8 cellular contexts compared by ENCODE assay signal in genomic region chr16:87297918-87298631, GRCh38. TPM values are rescaled to one million over a fixed set of nuclear protein-coding genes. Genes with fewer than 3 reads are reported as not detected.
DNase-seq lines count a peak whose midpoint lies in the region; ATAC-seq, FAIRE-seq and TF ChIP-seq lines count a peak whose summit lies in the region.

No MANE protein-coding gene starts in this region.

- no peak overlapping the region for H4K8ac ChIP-seq in H1 (ENCODE audit: extremely low read depth, insufficient read depth, low read length)

- no peak for TF ChIP-seq POLR2A in H1 (IDR thresholded peaks at IDR 0.05; ENCODE audit: control extremely low read depth in 1 of 2, low read depth in 2 of 2, low read length in 2 of 2)

- no peak overlapping the region for H2AK5ac ChIP-seq in H1 (ENCODE audit: low read depth, low read length)

- H3K79me2 ChIP-seq in H1 (ENCODE audit: control insufficient read depth in 1 of 2, insufficient read depth in 2 of 2, low read length in 2 of 2), result no peaks in the 10 kb centered on the region

- peaks cover 0 to 5% (median 2%) of the 10 kb centered on the region in 4 experiments; a peak in 3 of 7 replicates for H3K4me1 ChIP-seq in H1 (replicated peaks in 1 of 4; ENCODE audit: control insufficient read depth in 3 of 4, insufficient read depth in 4 of 4, low read length in 3 of 4)
- no peaks in the 10 kb centered on the region for H3K4me1 ChIP-seq in effector memory CD4-positive, alpha-beta T cell (ENCODE audit: control insufficient read depth, insufficient read depth, low read length, poor library complexity, severe bottlenecking)

- H2AFZ ChIP-seq in H1 (ENCODE audit: low read length), result no peak overlapping the region

- no peak overlapping the region for H3K18ac ChIP-seq in H1 (ENCODE audit: extremely low read depth, low read length)

- WGBS in H1 (ENCODE audit: extremely low coverage in 1 of 2, insufficient coverage in 1 of 2, insufficient read length in 1 of 2, insufficient replicate concordance in 2 of 2, low coverage in 1 of 2, low lambda C conversion rate in 2 of 2, missing lambda C conversion rate in 1 of 2), 2 experiments, result 75% methylated on average over 15 of the region's 15 CpGs; no CpG with 5 or more reads in 1 of the 2 experiments

- no peaks in the 10 kb centered on the region for H3K9me3 Mint-ChIP-seq in naive thymus-derived CD8-positive, alpha-beta T cell

- H3K4ac ChIP-seq in H1 (replicated peaks; ENCODE audit: insufficient read length, low read depth, low read length), result no peak overlapping the region

- H3K27me3 ChIP-seq in H1 (replicated peaks in 1 of 4; ENCODE audit: control insufficient read depth in 3 of 4, extremely low read depth in 1 of 4, insufficient read depth in 3 of 4, low read length in 3 of 4), result no peaks in the 10 kb centered on the region; a peak in 1 of 7 replicates
- H3K27me3 ChIP-seq in effector memory CD4-positive, alpha-beta T cell (replicated peaks; ENCODE audit: control insufficient read depth, insufficient read depth, low read length, poor library complexity, severe bottlenecking), result no peaks in the 10 kb centered on the region

- CTCF ChIA-PET in H1 (lab: Charles Lee; ENCODE audit: partially characterized antibody), result interaction anchor here (0.6 to 2.0 kb wide), 23 partner anchors 8 to 921 kb away, joined by 3 to 12 read pairs (median 3); no protein-coding TSS in a partner anchor

- H2BK12ac ChIP-seq in H1 (ENCODE audit: low read depth, low read length), result no peak overlapping the region; the same call in 1 of the 2 replicates

- peaks cover 0 to 2% of the 10 kb centered on the region in 2 experiments for H4K20me1 ChIP-seq in H1 (replicated peaks in 1 of 2; ENCODE audit: control insufficient read depth in 1 of 2, insufficient read depth in 2 of 2, low read length in 2 of 2)

- peak in 1 of 2 donors; percentile 49 for ATAC-seq in naive thymus-derived CD8-positive, alpha-beta T cell
- ATAC-seq in GM18517 (IDR thresholded peaks at IDR 0.05; ENCODE audit: unreplicated experiment), result no peak

- no peak overlapping the region for H3K4me3 ChIP-seq in H1 (ENCODE audit: extremely low read depth in 1 of 4, insufficient read depth in 2 of 4, low read depth in 3 of 4, low read length in 4 of 4)
- H3K4me3 ChIP-seq in effector memory CD4-positive, alpha-beta T cell (ENCODE audit: insufficient read depth, low read depth, low read length, poor library complexity, severe bottlenecking), result no peak overlapping the region

- H4K5ac ChIP-seq in H1 (ENCODE audit: insufficient read length, low read depth, low read length), result no peak overlapping the region

- H3K56ac ChIP-seq in H1 (replicated peaks; ENCODE audit: insufficient read length, low read depth, low read length), result no peak overlapping the region

- H3K9me3 ChIP-seq in H1 (ENCODE audit: insufficient read depth in 2 of 2, low read depth in 1 of 2, low read length in 1 of 2), result no peaks in the 10 kb centered on the region
- no peaks in the 10 kb centered on the region for H3K9me3 ChIP-seq in effector memory CD4-positive, alpha-beta T cell (ENCODE audit: control insufficient read depth, low read length)

- no peak overlapping the region for H4K91ac ChIP-seq in H1 (replicated peaks; ENCODE audit: insufficient read length, low read length)

- TF ChIP-seq RAD21 in H1 (IDR thresholded peaks at IDR 0.05 in 1 of 2, conservative IDR thresholded peaks at IDR 0.05 in 1 of 2; ENCODE audit: low read depth in 2 of 2, low read length in 2 of 2), result peak; percentile 55 to 69

- peaks cover 0 to 5% (median 3%) of the 10 kb centered on the region in 3 donors for H3K36me3 Mint-ChIP-seq in naive thymus-derived CD8-positive, alpha-beta T cell

- no peak overlapping the region for H2BK15ac ChIP-seq in H1 (ENCODE audit: low read length)

- peaks cover 3 to 12% (median 5%) of the 10 kb centered on the region in 4 donors for H3K4me1 Mint-ChIP-seq in naive thymus-derived CD8-positive, alpha-beta T cell

- peak; percentile 66 for FAIRE-seq in H1 (lab: Jason Lieb, UNC)

- H3K9ac ChIP-seq in H1 (replicated peaks in 1 of 4; ENCODE audit: extremely low read depth in 1 of 4, low read depth in 3 of 4, low read length in 3 of 4), result no peak overlapping the region

- H2BK5ac ChIP-seq in H1 (ENCODE audit: low read depth, low read length), result no peak overlapping the region

- no peak overlapping the region for H2BK20ac ChIP-seq in H1 (ENCODE audit: low read length)

- H3K27me3 Mint-ChIP-seq in naive thymus-derived CD8-positive, alpha-beta T cell, result no peaks in the 10 kb centered on the region

- no peak overlapping the region for H3K23ac ChIP-seq in H1 (ENCODE audit: insufficient read length)

- in situ Hi-C loops in ACHN (cut with HindIII; ENCODE audit: low pct_ligation_motif_present, low pct_unique_long_range_greater_than_20kb, low sequenced_read_pairs), result no loop called here

- no peak overlapping the region for H2BK120ac ChIP-seq in H1 (replicated peaks; ENCODE audit: low read depth, low read length)

- peak; percentile 77 for TF ChIP-seq CTCF in GM20000 (IDR thresholded peaks at IDR 0.05; ENCODE audit: extremely low read depth, missing control alignments)
- TF ChIP-seq CTCF in H1 (IDR thresholded peaks at IDR 0.05; ENCODE audit: control extremely low read depth in 1 of 3, insufficient read depth in 1 of 3, low read depth in 1 of 3, low read length in 3 of 3), result peak; percentile 57 to 91 (median 83)

- no peaks in the 10 kb centered on the region for H3K36me3 ChIP-seq in H1 (ENCODE audit: control insufficient read depth in 2 of 4, insufficient read depth in 4 of 4, low read length in 3 of 4)
- no peaks in the 10 kb centered on the region for H3K36me3 ChIP-seq in effector memory CD4-positive, alpha-beta T cell (ENCODE audit: control insufficient read depth, insufficient read depth, low read length)

- POLR2A ChIA-PET in H1 (lab: Charles Lee; ENCODE audit: partially characterized antibody), result no interaction called here
- POLR2A ChIA-PET in naive thymus-derived CD8-positive, alpha-beta T cell (lab: Charles Lee), result interaction anchor here (0.6 to 1.0 kb wide), 2 partner anchors 19 to 94 kb away, joined by 3 read pairs; partner anchors contain the start of genes C16orf95 and MAP1LC3B

- H3K79me1 ChIP-seq in H1 (ENCODE audit: low read depth, low read length), result no peaks in the 10 kb centered on the region

- no peak overlapping the region for H3K4me3 Mint-ChIP-seq in naive thymus-derived CD8-positive, alpha-beta T cell

- peak; percentile 37 for DNase-seq in ACHN
- DNase-seq in GM20000 (ENCODE audit: low spot score), result peak; percentile 71
- DNase-seq in UCSD-AML1 (lab: John Stamatoyannopoulos, UW; ENCODE audit: unreplicated experiment), result peak; percentile 21
- DNase-seq in H1 (ENCODE audit: low read depth in 1 of 2, low spot score in 2 of 2), result peak in 1 of 2 experiments; percentile 85
- peak; percentile 7 to 72 (median 26) for DNase-seq in naive thymus-derived CD8-positive, alpha-beta T cell
- no peak for DNase-seq in DMS79 treated with DMSO at 0.1 percent for 48 hours (lab: John Stamatoyannopoulos, UW)
- DNase-seq in effector memory CD4-positive, alpha-beta T cell, result no peak

- H3K23me2 ChIP-seq in H1 (ENCODE audit: low read depth, low read length), result peaks cover 4% of the 10 kb centered on the region; the same call in 1 of the 2 replicates

- no peak overlapping the region for H3K4me2 ChIP-seq in H1 (ENCODE audit: insufficient read depth in 1 of 2, low read depth in 2 of 2, low read length in 2 of 2)

- H3K27ac ChIP-seq in H1 (ENCODE audit: low read depth, low read length), result no peak overlapping the region
- no peak overlapping the region for H3K27ac ChIP-seq in effector memory CD4-positive, alpha-beta T cell (ENCODE audit: insufficient read depth, low read length, poor library complexity, severe bottlenecking)

- H3K27ac Mint-ChIP-seq in naive thymus-derived CD8-positive, alpha-beta T cell, result no peak overlapping the region

- TF ChIP-seq EP300 in H1 (IDR thresholded peaks at IDR 0.05; ENCODE audit: borderline replicate concordance in 1 of 2, low read depth in 2 of 2, low read length in 2 of 2), result no peak

- no peak overlapping the region for H3K14ac ChIP-seq in H1 (ENCODE audit: insufficient read length)

TF ChIP-seq in H1, 55 proteins besides CTCF, POLR2A, EP300 and RAD21:
- no peak for TF ChIP-seq SIRT6 (IDR thresholded peaks at IDR 0.05; ENCODE audit: low read length)
- peak; percentile 39; the same call in 1 of the 2 replicates for TF ChIP-seq CREB1 (IDR thresholded peaks at IDR 0.05)
- TF ChIP-seq KDM1A (IDR thresholded peaks at IDR 0.05; ENCODE audit: borderline replicate concordance, low read length), result no peak
- TF ChIP-seq EGR1 (IDR thresholded peaks at IDR 0.05; ENCODE audit: borderline replicate concordance, low read depth, low read length), result no peak
- TF ChIP-seq, protein P1, sequence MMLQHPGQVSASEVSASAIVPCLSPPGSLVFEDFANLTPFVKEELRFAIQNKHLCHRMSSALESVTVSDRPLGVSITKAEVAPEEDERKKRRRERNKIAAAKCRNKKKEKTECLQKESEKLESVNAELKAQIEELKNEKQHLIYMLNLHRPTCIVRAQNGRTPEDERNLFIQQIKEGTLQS (IDR thresholded peaks at IDR 0.05; ENCODE audit: insufficient read depth, low read depth, low read length), result no peak
- TF ChIP-seq YY1 (IDR thresholded peaks at IDR 0.05; ENCODE audit: low read depth, low read length), result no peak
TF ChIP-seq in H1: peak in this region for 1.

RNA-seq across cellular contexts. Expression of gene C16orf95, which starts 19.1 kb away (rescaled TPM):
- total RNA-seq in H1 (2021; fragmentation: NEBNext Ultra II Directional; extraction: Animal tissue kit (Norgen Biotek cat#: 25700)), result 5.4 and 6.0 TPM in 2 replicates
- 5.0 and 8.4 TPM in 2 replicates for polyA plus RNA-seq in H1 (2011; rRNA removed)
- polyA plus RNA-seq in H1 (2011; cell fraction: cytosol; rRNA removed), result 4.1 TPM
- polyA plus RNA-seq in H1 (2011; cell fraction: nucleus; rRNA removed), result 4.6 TPM
- 3.8 to 6.0 TPM (median 4.6 TPM) in 4 replicates for polyA plus RNA-seq in H1 (2012, experiment 1 of 2)
- polyA plus RNA-seq in H1 (2012, experiment 2 of 2), result 6.0 TPM
- 4.1 TPM for polyA plus RNA-seq in H1 (2013, experiment 1 of 2)
- 4.7 TPM for polyA plus RNA-seq in H1 (2013, experiment 2 of 2)
- 1.6 and 2.3 TPM in 2 replicates for polyA minus RNA-seq in H1 (2011; rRNA and poly(A)+ RNA removed)
- polyA minus RNA-seq in H1 (2011; cell fraction: cytosol; rRNA and poly(A)+ RNA removed), result 2.8 TPM
- polyA minus RNA-seq in H1 (2011; cell fraction: nucleus; rRNA and poly(A)+ RNA removed), result 4.9 TPM
- total RNA-seq in naive thymus-derived CD8-positive, alpha-beta T cell, result 1 to 10 TPM; 2.3 to 2.6 TPM
- 1 to 10 TPM; 1.5 to 4.9 (median 3.2) TPM for polyA plus RNA-seq in naive thymus-derived CD8-positive, alpha-beta T cell

Comparison
In these comparisons a context has a peak if more than half of its experiments do, and no peak if none do; other contexts are left out.
1. DNase-seq: peak in ACHN (single experiment), GM20000 (single experiment), UCSD-AML1 (single experiment) and naive thymus-derived CD8-positive, alpha-beta T cell (10 of 10); none in DMS79 treated with DMSO at 0.1 percent for 48 hours (single experiment) and effector memory CD4-positive, alpha-beta T cell (0 of 3).